ENCODE assay signal across 19 cellular contexts in the genomic region with DNA sequence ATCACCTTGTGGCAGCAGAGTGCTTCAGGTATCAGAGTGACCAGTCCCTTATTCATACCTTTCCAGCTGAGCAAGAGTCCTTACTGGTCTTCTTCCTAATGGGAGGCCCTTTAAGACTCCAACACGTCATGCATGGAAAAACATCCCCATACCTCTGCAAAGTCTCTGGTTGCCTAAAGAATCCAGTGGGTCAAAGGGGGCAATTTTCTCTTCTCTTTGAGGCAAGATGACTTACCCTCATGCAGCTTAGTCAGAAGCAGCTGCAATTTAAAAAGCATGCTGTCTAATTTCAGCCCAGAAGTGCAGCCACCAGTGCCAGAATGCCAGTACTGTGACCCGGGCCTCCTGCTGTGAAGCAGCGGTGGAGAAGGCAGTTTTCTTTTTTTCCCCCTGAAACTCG. TPM values are rescaled to one million over a fixed set of nuclear protein-coding genes. Genes with fewer than 3 reads are reported as not detected.
DNase-seq lines count a peak whose midpoint lies in the region; ATAC-seq and TF ChIP-seq lines count a peak whose summit lies in the region.
"Had no signal": no experiment of that assay in that cellular context is flagged by ENCODE, and none has a peak within 500 bp of the region (broad histone marks: within the 10 kb centered on the region; RNA-seq: fewer than 3 reads in every experiment).

No MANE protein-coding gene starts in this region.

- no peak overlapping the region for H2BK15ac ChIP-seq in neuronal stem cell (ENCODE audit: low read length)

- no peaks in the 10 kb centered on the region for H3K9me3 ChIP-seq in neuronal stem cell (replicated peaks in 1 of 2; ENCODE audit: control insufficient read depth in 2 of 2, insufficient read depth in 1 of 2, low read depth in 1 of 2, low read length in 2 of 2)
- H3K9me3 ChIP-seq: A549, Caco-2, Peyer's patch had no signal

- H3K36me3 ChIP-seq in neuronal stem cell (replicated peaks in 1 of 2; ENCODE audit: control insufficient read depth in 2 of 2, insufficient read depth in 2 of 2, low read length in 2 of 2): peaks cover 11 to 82% of the 10 kb centered on the region in 2 donors

- H2AK5ac ChIP-seq in neuronal stem cell (ENCODE audit: low read depth, low read length): no peak overlapping the region

- H3K27me3 ChIP-seq in neuronal stem cell (ENCODE audit: control insufficient read depth in 3 of 3, insufficient read depth in 3 of 3, low read depth in 1 of 3, low read length in 3 of 3): no peaks in the 10 kb centered on the region
- H3K27me3 ChIP-seq: Peyer's patch had no signal

- no peak overlapping the region for H2BK5ac ChIP-seq in neuronal stem cell (ENCODE audit: low read length)

- H3K4me3 Mint-ChIP-seq in natural killer cell (no peak overlapping the region), brain (no peak overlapping the region)
- H3K4me3 Mint-ChIP-seq in natural killer cell treated with Interleukin-12 subunit alpha and Interleukin-12 subunit beta and Interleukin-15 and Interleukin-18, amount 100 ng/mL, for 72 hours: no peak overlapping the region
- H3K4me3 Mint-ChIP-seq: CD14-positive monocyte had no signal

- WGBS in neuronal stem cell (ENCODE audit: extremely low coverage in 2 of 2, insufficient read length in 2 of 2, insufficient replicate concordance in 1 of 2), 2 donors: no CpG with 5 or more reads among the region's 4 CpGs

- TF ChIP-seq CTCF in natural killer cell (IDR thresholded peaks at IDR 0.05) (no peak), brain (conservative IDR thresholded peaks at IDR 0.05) (no peak), RWPE1 (conservative IDR thresholded peaks at IDR 0.05; ENCODE audit: low read depth) (no peak)

- H3K27ac Mint-ChIP-seq in natural killer cell: peak overlapping the region; percentile 14 to 70
- H3K27ac Mint-ChIP-seq in natural killer cell treated with Interleukin-12 subunit alpha and Interleukin-12 subunit beta and Interleukin-15 and Interleukin-18, amount 100 ng/mL, for 72 hours: no peak overlapping the region
- peak overlapping the region in 4 of 5 experiments; percentile 48 to 91 (median 57) for H3K27ac Mint-ChIP-seq in brain

- peaks cover 53 to 55% of the 10 kb centered on the region in 2 donors for H3K4me1 Mint-ChIP-seq in natural killer cell
- peaks cover 35 to 36% of the 10 kb centered on the region in 2 donors for H3K4me1 Mint-ChIP-seq in natural killer cell treated with Interleukin-12 subunit alpha and Interleukin-12 subunit beta and Interleukin-15 and Interleukin-18, amount 100 ng/mL, for 72 hours (ENCODE audit: low read depth in 2 of 2)
- H3K4me1 Mint-ChIP-seq in brain: peaks cover 33% of the 10 kb centered on the region
- H3K4me1 Mint-ChIP-seq: CD14-positive monocyte had no signal

- no peaks in the 10 kb centered on the region for H3K9me3 Mint-ChIP-seq in natural killer cell
- no peaks in the 10 kb centered on the region for H3K9me3 Mint-ChIP-seq in natural killer cell treated with Interleukin-12 subunit alpha and Interleukin-12 subunit beta and Interleukin-15 and Interleukin-18, amount 100 ng/mL, for 72 hours
- no peaks in the 10 kb centered on the region for H3K9me3 Mint-ChIP-seq in brain
- H3K9me3 Mint-ChIP-seq: CD14-positive monocyte had no signal

- H3K4me1 ChIP-seq in neuronal stem cell (ENCODE audit: control insufficient read depth in 2 of 2, insufficient read depth in 1 of 2, low read depth in 1 of 2, low read length in 2 of 2): peaks cover 0 to 9% of the 10 kb centered on the region in 2 donors
- H3K4me1 ChIP-seq: A549, Caco-2, Peyer's patch had no signal

- CTCF ChIA-PET in RWPE1 (lab: Yijun Ruan, JAX): no interaction called here

- no peak overlapping the region for H2AFZ ChIP-seq in neuronal stem cell (ENCODE audit: low read length)

- H3K36me3 Mint-ChIP-seq in natural killer cell (no peaks in the 10 kb centered on the region), brain (peaks cover 44% of the 10 kb centered on the region)
- peaks cover 6% of the 10 kb centered on the region for H3K36me3 Mint-ChIP-seq in natural killer cell treated with Interleukin-12 subunit alpha and Interleukin-12 subunit beta and Interleukin-15 and Interleukin-18, amount 100 ng/mL, for 72 hours

- H3K14ac ChIP-seq in neuronal stem cell (ENCODE audit: low read length): no peak overlapping the region

- ATAC-seq in natural killer cell (no peak), left lobe of liver (peak; percentile 8)
- ATAC-seq in natural killer cell treated with Interleukin-12 subunit alpha and Interleukin-12 subunit beta and Interleukin-15 and Interleukin-18, amount 100 ng/mL, for 72 hours: no peak
- ATAC-seq: A549, K562 had no signal

- no peak overlapping the region for H3K18ac ChIP-seq in neuronal stem cell (ENCODE audit: low read length)

- no peak overlapping the region for H3K9ac ChIP-seq in neuronal stem cell (ENCODE audit: low read depth, low read length, poor library complexity)

- peaks cover 9% of the 10 kb centered on the region for H3K79me1 ChIP-seq in neuronal stem cell (ENCODE audit: low read depth, low read length)

- H3K4ac ChIP-seq in neuronal stem cell (ENCODE audit: low read length): no peak overlapping the region

- POLR2A ChIA-PET in RWPE1 (lab: Yijun Ruan, JAX; ENCODE audit: low non-redundant PET): no interaction called here

- H3K27me3 Mint-ChIP-seq in natural killer cell (ENCODE audit: low read depth in 2 of 2) (no peaks in the 10 kb centered on the region), brain (no peaks in the 10 kb centered on the region)
- no peaks in the 10 kb centered on the region for H3K27me3 Mint-ChIP-seq in natural killer cell treated with Interleukin-12 subunit alpha and Interleukin-12 subunit beta and Interleukin-15 and Interleukin-18, amount 100 ng/mL, for 72 hours

- no peak overlapping the region for H4K91ac ChIP-seq in neuronal stem cell (ENCODE audit: low read depth, low read length, poor library complexity)

- no peak overlapping the region for H4K8ac ChIP-seq in neuronal stem cell (ENCODE audit: low read depth, low read length)

- no peak overlapping the region for H3K4me3 ChIP-seq in neuronal stem cell (ENCODE audit: low read length in 2 of 2)
- H3K4me3 ChIP-seq: A549, K562, Peyer's patch had no signal

- DNase-seq in natural killer cell: no peak
- DNase-seq in natural killer cell treated with Interleukin-12 subunit alpha and Interleukin-12 subunit beta and Interleukin-15 and Interleukin-18, amount 100 ng/mL, for 72 hours (ENCODE audit: low spot score): no peak
- no peak for DNase-seq in left lobe of liver (ENCODE audit: low spot score)
- DNase-seq in neuronal stem cell (ENCODE audit: low spot score): no peak
- no peak for DNase-seq in NOMO-1 (lab: John Stamatoyannopoulos, UW; ENCODE audit: unreplicated experiment in 2 of 2)
- DNase-seq in NCI-H2196 (lab: John Stamatoyannopoulos, UW; ENCODE audit: unreplicated experiment): no peak
- DNase-seq in RWPE1 (ENCODE audit: low spot score): no peak
- DNase-seq: Caco-2, DMS79, NCI-H1048, NCI-H1694, NCI-H774, Peyer's patch, SIG-M5 had no signal

- H2BK12ac ChIP-seq in neuronal stem cell (ENCODE audit: low read length): no peak overlapping the region

- intact Hi-C loops in natural killer cell (cut with micrococcal nuclease): loop anchor here (2.0 kb wide), 1 partner anchor 15 kb away; no protein-coding TSS in a partner anchor

- H3K27ac ChIP-seq in neuronal stem cell (replicated peaks; ENCODE audit: low read length): no peak overlapping the region
- H3K27ac ChIP-seq in RWPE1: no peak overlapping the region
- H3K27ac ChIP-seq: A549, Peyer's patch had no signal

- H3K4me2 ChIP-seq in neuronal stem cell (ENCODE audit: insufficient read depth, low read length, poor library complexity, severe bottlenecking): no peak overlapping the region
- H3K4me2 ChIP-seq: A549 had no signal

- no peak overlapping the region for H3K23ac ChIP-seq in neuronal stem cell (ENCODE audit: low read depth, low read length, poor library complexity)

- no peak overlapping the region for H2BK120ac ChIP-seq in neuronal stem cell (ENCODE audit: low read depth, low read length)

RNA-seq across cellular contexts. Expression of gene PPP5C, which starts 18.7 kb away (rescaled TPM):
- total RNA-seq in natural killer cell (100 to 1,000 TPM in 1 of 3 donors, 10 to 100 TPM in 2; 95.4 to 106 (median 98.4) TPM), left lobe of liver (35.5 TPM)
- total RNA-seq in natural killer cell treated with Interleukin-12 subunit alpha and Interleukin-12 subunit beta and Interleukin-15 and Interleukin-18, amount 100 ng/mL, for 72 hours: 100 to 1,000 TPM in 1 of 2 donors, 10 to 100 TPM in 1; 87.4 to 153 TPM
- 96.7 TPM for polyA plus RNA-seq in brain (ENCODE audit: insufficient read depth, low read depth, low replicate concordance)
- polyA plus RNA-seq in neuronal stem cell (2013, experiment 1 of 2): 79.2 TPM
- 78.7 TPM for polyA plus RNA-seq in neuronal stem cell (2013, experiment 2 of 2)

RNA-seq across cellular contexts. Expression of gene CCDC8, which starts 47.8 kb away (rescaled TPM):
- total RNA-seq in natural killer cell (not detected), left lobe of liver (0.55 TPM)
- total RNA-seq in natural killer cell treated with Interleukin-12 subunit alpha and Interleukin-12 subunit beta and Interleukin-15 and Interleukin-18, amount 100 ng/mL, for 72 hours: not detected
- 14.1 TPM for polyA plus RNA-seq in brain (ENCODE audit: insufficient read depth, low read depth, low replicate concordance)
- polyA plus RNA-seq in neuronal stem cell (2013, experiment 1 of 2): 7.0 TPM
- 7.6 TPM for polyA plus RNA-seq in neuronal stem cell (2013, experiment 2 of 2)
- total RNA-seq: NCI-H460 had no signal
- polyA plus RNA-seq: CD14-positive monocyte had no signal

Comparison
In these comparisons a context has a peak if more than half of its experiments do, and no peak if none do; other contexts are left out.
1. H3K27ac Mint-ChIP-seq: peak in natural killer cell (2 of 2) and brain (4 of 5); none in natural killer cell treated with Interleukin-12 subunit alpha and Interleukin-12 subunit beta and Interleukin-15 and Interleukin-18, amount 100 ng/mL, for 72 hours (0 of 2).